In genomic region chr7:139111885-139112284, GRCh38 we compare ENCODE assay signal across 11 cellular contexts. TPM values are rescaled to one million over a fixed set of nuclear protein-coding genes. Genes with fewer than 3 reads are reported as not detected.
DNase-seq lines count a peak whose midpoint lies in the region; ATAC-seq and TF ChIP-seq lines count a peak whose summit lies in the region.
"Had no signal": no experiment of that assay in that cellular context is flagged by ENCODE, and none has a peak within 500 bp of the region (broad histone marks: within the 10 kb centered on the region; RNA-seq: fewer than 3 reads in every experiment).

No MANE protein-coding gene starts in this region.

- peaks cover 0 to 2% (median 0%) of the 10 kb centered on the region in 5 donors for H3K9me3 Mint-ChIP-seq in CD8-positive, alpha-beta memory T cell
- no peaks in the 10 kb centered on the region for H3K9me3 Mint-ChIP-seq in activated CD4-positive, alpha-beta memory T cell treated with anti-CD3 and anti-CD28 coated beads for 36 hours
- peaks cover 4% of the 10 kb centered on the region for H3K9me3 Mint-ChIP-seq in memory B cell
- no peaks in the 10 kb centered on the region for H3K9me3 Mint-ChIP-seq in mesothelial cell of epicardium
- H3K9me3 Mint-ChIP-seq: HFFc6, nephron progenitor cell had no signal

- H3K4me3 ChIP-seq in BLaER1: no peak overlapping the region
- peak overlapping the region; percentile 2 for H3K4me3 ChIP-seq in CD8-positive, alpha-beta memory T cell (ENCODE audit: low read length)

- no peak for ATAC-seq in memory B cell (ENCODE audit: low read depth)
- ATAC-seq: activated CD4-positive, CD25-positive, alpha-beta regulatory T cell treated with anti-CD3 and anti-CD28 coated beads, Interleukin-2, amount 50 U/mL, for 24 hours had no signal

- no peaks in the 10 kb centered on the region for H3K36me3 ChIP-seq in BLaER1
- no peaks in the 10 kb centered on the region for H3K36me3 ChIP-seq in CD8-positive, alpha-beta memory T cell (ENCODE audit: insufficient read depth, low read length)

- intact Hi-C loops in activated CD4-positive, alpha-beta memory T cell treated with anti-CD3 and anti-CD28 coated beads for 36 hours (cut with micrococcal nuclease): loop anchor here (1.0 kb wide), 2 partner anchors 21 to 218 kb away; a partner anchor contains a TSS

- H3K4me3 Mint-ChIP-seq in CD8-positive, alpha-beta memory T cell: peak overlapping the region in 5 of 7 donors; percentile 11 to 76 (median 72)
- H3K4me3 Mint-ChIP-seq in activated CD4-positive, alpha-beta memory T cell treated with anti-CD3 and anti-CD28 coated beads for 36 hours: peak overlapping the region; percentile 56
- H3K4me3 Mint-ChIP-seq in memory B cell (no peak overlapping the region), mesothelial cell of epicardium (no peak overlapping the region)
- H3K4me3 Mint-ChIP-seq: HFFc6, nephron progenitor cell had no signal

- H3K36me3 Mint-ChIP-seq in CD8-positive, alpha-beta memory T cell: peaks cover 5 to 33% (median 11%) of the 10 kb centered on the region in 3 donors
- H3K36me3 Mint-ChIP-seq in activated CD4-positive, alpha-beta memory T cell treated with anti-CD3 and anti-CD28 coated beads for 36 hours: peaks cover 23% of the 10 kb centered on the region
- H3K36me3 Mint-ChIP-seq in memory B cell: peaks cover 14% of the 10 kb centered on the region
- no peaks in the 10 kb centered on the region for H3K36me3 Mint-ChIP-seq in mesothelial cell of epicardium

- H3K4me2 ChIP-seq in BLaER1: peak overlapping the region; percentile 13; the same call in 1 of the 2 replicates

- no peaks in the 10 kb centered on the region for H3K9me3 ChIP-seq in BLaER1
- no peaks in the 10 kb centered on the region for H3K9me3 ChIP-seq in CD8-positive, alpha-beta memory T cell (ENCODE audit: low read length)

- no peak overlapping the region for H3K9ac ChIP-seq in BLaER1

- H3K27me3 Mint-ChIP-seq in CD8-positive, alpha-beta memory T cell: peaks cover 0 to 17% of the 10 kb centered on the region in 2 donors
- H3K27me3 Mint-ChIP-seq in activated CD4-positive, alpha-beta memory T cell treated with anti-CD3 and anti-CD28 coated beads for 36 hours: no peaks in the 10 kb centered on the region
- H3K27me3 Mint-ChIP-seq in memory B cell: no peaks in the 10 kb centered on the region
- H3K27me3 Mint-ChIP-seq in mesothelial cell of epicardium (ENCODE audit: low read depth): peaks cover 4% of the 10 kb centered on the region

- POLR2A ChIA-PET in CD8-positive, alpha-beta memory T cell (lab: Charles Lee): interaction anchor here (0.8 to 1.0 kb wide), 2 partner anchors 17 to 26 kb away, joined by 3 to 6 read pairs; no protein-coding TSS in a partner anchor
- POLR2A ChIA-PET in activated CD4-positive, alpha-beta memory T cell treated with anti-CD3 and anti-CD28 coated beads for 36 hours (lab: Charles Lee): interaction anchor here (0.7 kb wide), 1 partner anchor 11 kb away, joined by 3 read pairs; no protein-coding TSS in a partner anchor

- H3K27me3 ChIP-seq in BLaER1: no peaks in the 10 kb centered on the region
- no peaks in the 10 kb centered on the region for H3K27me3 ChIP-seq in CD8-positive, alpha-beta memory T cell (ENCODE audit: insufficient read depth, low read length, poor library complexity, severe bottlenecking)

- no peak overlapping the region for H3K27ac ChIP-seq in BLaER1
- H3K27ac ChIP-seq in CD8-positive, alpha-beta memory T cell (ENCODE audit: low read depth, low read length): no peak overlapping the region

- H3K4me1 ChIP-seq in BLaER1: peaks cover 24% of the 10 kb centered on the region
- peaks cover 20% of the 10 kb centered on the region for H3K4me1 ChIP-seq in CD8-positive, alpha-beta memory T cell (ENCODE audit: insufficient read depth, low read length)

- TF ChIP-seq CTCF in mesothelial cell of epicardium (IDR thresholded peaks at IDR 0.05; ENCODE audit: unreplicated experiment): no peak

- CTCF ChIA-PET in CD8-positive, alpha-beta memory T cell (lab: Charles Lee): interaction anchor here (1.3 to 1.5 kb wide), 2 partner anchors 17 to 35 kb away, joined by 5 to 12 read pairs; no protein-coding TSS in a partner anchor
- CTCF ChIA-PET in activated CD4-positive, alpha-beta memory T cell treated with anti-CD3 and anti-CD28 coated beads for 36 hours (lab: Charles Lee): interaction anchor here (1.5 kb wide), 1 partner anchor 37 kb away, joined by 7 read pairs; no protein-coding TSS in a partner anchor

- H4K20me1 ChIP-seq in BLaER1: peaks cover 25% of the 10 kb centered on the region

- peaks cover 27 to 47% (median 37%) of the 10 kb centered on the region in 3 donors for H3K4me1 Mint-ChIP-seq in CD8-positive, alpha-beta memory T cell
- H3K4me1 Mint-ChIP-seq in activated CD4-positive, alpha-beta memory T cell treated with anti-CD3 and anti-CD28 coated beads for 36 hours (ENCODE audit: low read depth): peaks cover 33% of the 10 kb centered on the region
- H3K4me1 Mint-ChIP-seq in memory B cell: peaks cover 21% of the 10 kb centered on the region
- H3K4me1 Mint-ChIP-seq in mesothelial cell of epicardium: peaks cover 16% of the 10 kb centered on the region

- peak overlapping the region; percentile 96 to 100 (median 98) for H3K27ac Mint-ChIP-seq in CD8-positive, alpha-beta memory T cell
- peak overlapping the region; percentile 98 for H3K27ac Mint-ChIP-seq in activated CD4-positive, alpha-beta memory T cell treated with anti-CD3 and anti-CD28 coated beads for 36 hours
- H3K27ac Mint-ChIP-seq in memory B cell (peak overlapping the region; percentile 98), mesothelial cell of epicardium (no peak overlapping the region)
- H3K27ac Mint-ChIP-seq: HFFc6, nephron progenitor cell had no signal

- DNase-seq in CD8-positive, alpha-beta memory T cell: no peak
- no peak for DNase-seq in activated CD4-positive, alpha-beta memory T cell treated with anti-CD3 and anti-CD28 coated beads for 36 hours
- DNase-seq in memory B cell (ENCODE audit: low spot score in 2 of 2) (no peak), NCI-H526 (lab: John Stamatoyannopoulos, UW) (no peak), NCI-H2107 treated with DMSO at 0.1 percent for 48 hours (lab: John Stamatoyannopoulos, UW; ENCODE audit: unreplicated experiment) (no peak), mesothelial cell of epicardium (ENCODE audit: low spot score in 2 of 2, unreplicated experiment in 2 of 2) (no peak)
- DNase-seq: COR-L47, HFFc6, nephron progenitor cell had no signal

RNA-seq across cellular contexts. Expression of gene ZC3HAV1, which starts 2.4 kb away (rescaled TPM):
- 10 to 100 TPM; 89.9 to 92.8 TPM for total RNA-seq in CD8-positive, alpha-beta memory T cell
- 153 TPM for polyA plus RNA-seq in CD8-positive, alpha-beta memory T cell
- total RNA-seq in activated CD4-positive, alpha-beta memory T cell treated with anti-CD3 and anti-CD28 coated beads for 36 hours: 10 to 100 TPM; 99.3 to 99.6 TPM
- 23.7 to 24.1 TPM (median 23.7 TPM) in 3 replicates for total RNA-seq in mesothelial cell of epicardium

Comparison
In these comparisons a context has a peak if more than half of its experiments do, and no peak if none do; other contexts are left out.
1. H3K4me3 Mint-ChIP-seq: peak in CD8-positive, alpha-beta memory T cell (5 of 7) and activated CD4-positive, alpha-beta memory T cell treated with anti-CD3 and anti-CD28 coated beads for 36 hours (single experiment); none in memory B cell (single experiment) and mesothelial cell of epicardium (single experiment).